10 cellular contexts compared by ENCODE assay signal in genomic region chr1:212179394-212180076, GRCh38.
DNase-seq lines count a peak whose midpoint lies in the region; ATAC-seq and TF ChIP-seq lines count a peak whose summit lies in the region.
"Had no signal": no experiment of that assay in that cellular context is flagged by ENCODE, and none has a peak within 500 bp of the region (broad histone marks: within the 10 kb centered on the region; RNA-seq: fewer than 3 reads in every experiment).

No MANE protein-coding gene starts in this region.

- intact Hi-C loops in right cardiac atrium (cut with DNase I) = no loop called here

- H3K27me3 ChIP-seq in MG63 (no peaks in the 10 kb centered on the region), right cardiac atrium (ENCODE audit: control insufficient read depth, insufficient read depth) (no peaks in the 10 kb centered on the region)

- TF ChIP-seq CTCF in choroid plexus epithelial cell (conservative IDR thresholded peaks at IDR 0.05; ENCODE audit: low read depth, low read length) = no peak

- H3K4me3 ChIP-seq in MG63 (no peak overlapping the region), choroid plexus epithelial cell (ENCODE audit: low read depth, low read length) (no peak overlapping the region), right cardiac atrium (ENCODE audit: low read length) (no peak overlapping the region)

- 92% methylated on average over 2 of the region's 2 CpGs for WGBS in right cardiac atrium

- H3K9me3 ChIP-seq in MG63 = no peaks in the 10 kb centered on the region
- no peaks in the 10 kb centered on the region for H3K9me3 ChIP-seq in right cardiac atrium (ENCODE audit: control insufficient read depth, low read length)

- peak; percentile 98 for DNase-seq in EH (ENCODE audit: low read depth)
- peak; percentile 90 for DNase-seq in MG63
- DNase-seq in choroid plexus epithelial cell (ENCODE audit: low read depth) = peak; percentile 91
- DNase-seq in non-pigmented ciliary epithelial cell (ENCODE audit: low read depth) = peak; percentile 91
- no peak for DNase-seq in right cardiac atrium
- no peak for DNase-seq in NCI-H1417 (lab: John Stamatoyannopoulos, UW)
- no peak for DNase-seq in activated gamma-delta T cell (lab: John Stamatoyannopoulos, UW)
- DNase-seq: aorta, NCI-H1048 had no signal

- H3K27ac ChIP-seq in right cardiac atrium (ENCODE audit: low read length) = no peak overlapping the region

- no peaks in the 10 kb centered on the region for H3K36me3 ChIP-seq in MG63

- H3K4me1 ChIP-seq in right cardiac atrium (ENCODE audit: control insufficient read depth, insufficient read depth, low read length) = peaks cover 7% of the 10 kb centered on the region

- ATAC-seq in right cardiac atrium (no peak), GM19324 (IDR thresholded peaks at IDR 0.05; ENCODE audit: low FRiP score, unreplicated experiment) (no peak)

Comparison
In these comparisons a context has a peak if more than half of its experiments do, and no peak if none do; other contexts are left out.
1. DNase-seq: peak in EH (single experiment), MG63 (single experiment), choroid plexus epithelial cell (single experiment) and non-pigmented ciliary epithelial cell (single experiment); none in right cardiac atrium (0 of 3), NCI-H1417 (0 of 3) and activated gamma-delta T cell (single experiment).